Comparison of ENCODE assay signal across 1 cellular context in the genomic region with DNA sequence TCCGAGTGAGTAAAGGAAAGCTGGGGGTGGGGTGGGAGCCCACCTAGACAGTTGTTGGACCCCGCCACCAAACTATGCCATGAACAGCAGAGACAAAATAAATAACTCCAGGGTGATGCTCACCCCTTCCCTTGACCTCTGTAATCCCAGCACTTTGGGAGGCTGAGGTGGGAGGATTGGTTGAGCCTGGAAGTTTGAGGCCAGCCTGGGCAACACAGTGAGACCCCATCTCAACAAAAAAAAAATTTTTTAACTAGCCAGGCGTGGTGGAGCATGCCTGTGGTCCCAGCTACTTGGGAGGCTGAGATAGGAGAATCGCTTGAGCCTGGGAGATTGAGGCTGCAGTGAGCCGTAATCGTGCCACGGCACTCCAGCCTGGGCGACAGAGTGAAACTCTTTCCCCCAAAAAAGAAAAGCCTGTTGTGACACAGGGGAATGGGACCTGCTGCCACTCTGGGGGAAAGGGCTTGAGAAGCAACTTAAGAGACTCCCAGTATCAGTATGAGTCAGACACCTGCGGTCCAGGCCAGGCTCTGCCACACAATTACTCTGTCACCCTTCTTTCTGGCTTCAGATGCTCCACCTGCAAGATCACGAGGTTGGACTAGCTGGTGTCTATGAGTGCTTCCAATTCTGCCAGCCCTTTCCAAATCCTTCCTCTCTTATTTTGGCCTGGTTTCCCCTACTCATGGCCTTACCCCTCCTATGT.
TF ChIP-seq lines count a peak whose summit lies in the region.

No MANE protein-coding gene starts in this region.

TF ChIP-seq in IMR-90, 13 proteins besides CTCF, POLR2A, EP300 and RAD21 (continued from another document):
- TF ChIP-seq CEBPB (IDR thresholded peaks at IDR 0.05; ENCODE audit: low read depth, low read length) (no peak), RCOR1 (IDR thresholded peaks at IDR 0.05; ENCODE audit: insufficient replicate concordance, low read length) (no peak), NFE2L2 (IDR thresholded peaks at IDR 0.05; ENCODE audit: low read depth, low read length) (no peak), BHLHE40 (IDR thresholded peaks at IDR 0.05; ENCODE audit: low read depth, low read length) (no peak), FOS (IDR thresholded peaks at IDR 0.05; ENCODE audit: low read depth, low read length) (no peak), MAFK (IDR thresholded peaks at IDR 0.05; ENCODE audit: low read depth, low read length) (no peak), ELK1 (IDR thresholded peaks at IDR 0.05; ENCODE audit: borderline replicate concordance, low read depth, low read length) (no peak)
- TF ChIP-seq, protein P1, sequence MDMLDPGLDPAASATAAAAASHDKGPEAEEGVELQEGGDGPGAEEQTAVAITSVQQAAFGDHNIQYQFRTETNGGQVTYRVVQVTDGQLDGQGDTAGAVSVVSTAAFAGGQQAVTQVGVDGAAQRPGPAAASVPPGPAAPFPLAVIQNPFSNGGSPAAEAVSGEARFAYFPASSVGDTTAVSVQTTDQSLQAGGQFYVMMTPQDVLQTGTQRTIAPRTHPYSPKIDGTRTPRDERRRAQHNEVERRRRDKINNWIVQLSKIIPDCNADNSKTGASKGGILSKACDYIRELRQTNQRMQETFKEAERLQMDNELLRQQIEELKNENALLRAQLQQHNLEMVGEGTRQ (IDR thresholded peaks at IDR 0.05; ENCODE audit: low read depth, low read length) = no peak
